Comparison of ENCODE assay signal across 8 cellular contexts in the genomic region with DNA sequence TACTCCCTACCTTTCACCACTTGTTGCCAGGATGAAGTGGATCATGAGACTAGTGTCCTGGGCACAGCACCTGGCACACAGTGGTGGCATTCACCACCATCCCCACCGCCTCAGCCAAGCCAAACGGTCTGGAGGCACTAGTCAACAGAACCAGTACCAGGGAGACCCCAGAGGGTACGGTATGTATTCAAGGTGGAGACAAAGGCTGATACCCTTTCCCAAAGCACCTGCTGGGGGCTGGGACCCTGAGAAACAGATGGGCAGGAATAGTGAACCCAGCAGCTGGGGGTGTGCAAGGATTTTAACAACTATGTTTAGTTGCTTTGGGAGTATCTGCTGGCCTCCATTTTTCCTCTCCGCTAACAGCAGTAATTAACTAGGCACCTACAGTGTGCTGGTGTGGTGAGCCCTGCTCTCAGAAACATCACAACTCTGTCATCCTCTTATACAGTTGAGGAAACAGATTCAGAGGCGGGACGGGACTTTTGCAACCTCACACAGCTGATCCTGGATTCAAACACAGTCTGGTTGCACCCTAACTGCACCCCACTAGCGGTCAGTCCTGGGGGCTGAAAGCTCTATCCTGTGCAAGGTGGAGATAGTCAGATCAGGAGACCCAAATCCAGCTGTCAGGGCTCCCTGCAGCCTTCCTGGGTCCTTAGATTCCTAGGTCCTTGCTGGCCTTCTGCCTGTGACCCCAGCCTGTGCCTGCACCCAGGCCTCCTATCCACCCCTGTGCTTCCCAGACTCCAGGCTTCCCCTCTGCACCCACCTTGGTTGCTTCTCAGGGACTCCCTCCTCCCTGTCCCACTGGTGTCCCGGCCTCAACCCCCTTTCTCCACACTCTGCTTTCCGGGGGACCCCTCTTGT. TPM values are rescaled to one million over a fixed set of nuclear protein-coding genes. Genes with fewer than 3 reads are reported as not detected.
DNase-seq lines count a peak whose midpoint lies in the region; ATAC-seq, FAIRE-seq and TF ChIP-seq lines count a peak whose summit lies in the region.

No MANE protein-coding gene starts in this region.

- BruUV-seq in K562 (replicated peaks; lab: Mats Ljungman, UMichigan) = TSS peak; percentile 49

- no peaks in the 10 kb centered on the region for H3K36me3 Mint-ChIP-seq in mesothelial cell of epicardium

- intact Hi-C loops in cardiac septum (cut with DNase I) = no loop called here
- intact Hi-C loops in K562 (cut with micrococcal nuclease) = loop anchor here (5.0 kb wide), 1 partner anchor 40 kb away; the partner anchor contains the start of gene CDK5RAP1
- intact Hi-C loops in aorta (cut with DNase I) = loop anchor here (2.0 to 10.0 kb wide), 4 partner anchors 24 to 292 kb away; partner anchors contain the start of gene ZNF341 (in 1 of the 2)

- H3K9me1 ChIP-seq in K562 (ENCODE audit: control insufficient read depth, insufficient read depth, low read length) = no peaks in the 10 kb centered on the region

- peak; percentile 68 for FAIRE-seq in K562 (lab: Jason Lieb, UNC)

- TF ChIP-seq POLR2A in K562 (conservative IDR thresholded peaks at IDR 0.05) = no peak

- WGBS in K562 (ENCODE audit: insufficient coverage, low coverage, missing lambda C conversion rate) = 32% methylated on average over 9 of the region's 9 CpGs
- WGBS in aorta, 2 donors = 44 to 49% methylated on average over 9 of the region's 9 CpGs

- POLR2A ChIA-PET in K562 (lab: Yijun Ruan, JAX) = interaction anchor here (0.6 to 2.2 kb wide), 6 partner anchors 10 to 211 kb away, joined by 3 to 7 read pairs (median 4); no protein-coding TSS in a partner anchor

- peak overlapping the region; percentile 64 for H3K4me3 Mint-ChIP-seq in mesothelial cell of epicardium

- H3K27me3 Mint-ChIP-seq in mesothelial cell of epicardium (ENCODE audit: low read depth) = no peaks in the 10 kb centered on the region

- H3K36me3 ChIP-seq in cardiac muscle cell (peaks cover 13% of the 10 kb centered on the region), K562 (ENCODE audit: control insufficient read depth, insufficient read depth, low read length) (peaks cover 15% of the 10 kb centered on the region; the same call in 2 of the 3 replicates), aorta (ENCODE audit: control insufficient read depth in 1 of 2, insufficient read depth in 2 of 2, low read length in 1 of 2) (no peaks in the 10 kb centered on the region)

- H2AFZ ChIP-seq in K562 (ENCODE audit: low read depth, low read length) = peak overlapping the region; percentile 70

- H3K4me1 ChIP-seq in cardiac muscle cell (ENCODE audit: low read depth) (peaks cover 51% of the 10 kb centered on the region), K562 (replicated peaks in 1 of 2; ENCODE audit: control insufficient read depth in 2 of 2, insufficient read depth in 2 of 2, low read length in 2 of 2) (peaks cover 38 to 43% of the 10 kb centered on the region in 2 experiments; a peak in 4 of 5 replicates), aorta (ENCODE audit: control insufficient read depth in 1 of 2, insufficient read depth in 2 of 2, low read length in 2 of 2) (peaks cover 0 to 2% of the 10 kb centered on the region in 2 donors)

- H3K27me3 ChIP-seq in cardiac muscle cell (no peaks in the 10 kb centered on the region), K562 (ENCODE audit: control insufficient read depth in 2 of 2, insufficient read depth in 2 of 2, low read length in 2 of 2) (no peaks in the 10 kb centered on the region), aorta (ENCODE audit: control insufficient read depth in 1 of 2, insufficient read depth in 2 of 2, low read length in 1 of 2) (no peaks in the 10 kb centered on the region)

- no peak for TF ChIP-seq CTCF in cardiac muscle cell (IDR thresholded peaks at IDR 0.05; ENCODE audit: low read depth, low read length)
- TF ChIP-seq CTCF in K562 (IDR thresholded peaks at IDR 0.05 in 2 of 3, conservative IDR thresholded peaks at IDR 0.05 in 1 of 3; ENCODE audit: insufficient read depth in 2 of 3, low read depth in 1 of 3, low read length in 3 of 3) = no peak
- no peak for TF ChIP-seq CTCF in mesothelial cell of epicardium (IDR thresholded peaks at IDR 0.05; ENCODE audit: unreplicated experiment)

- no peak for TF ChIP-seq RAD21 in K562 (CRISPR knock-in tag; conservative IDR thresholded peaks at IDR 0.05 in 1 of 2, IDR thresholded peaks at IDR 0.05 in 1 of 2)

- peaks cover 23% of the 10 kb centered on the region; the same call in 2 of the 3 replicates for H3K79me2 ChIP-seq in K562 (ENCODE audit: control insufficient read depth, insufficient read depth, low read length)

- H3K9me3 ChIP-seq in cardiac muscle cell (ENCODE audit: low read depth) (no peaks in the 10 kb centered on the region), K562 (replicated peaks; ENCODE audit: control insufficient read depth, insufficient read depth, low read depth, low read length) (no peaks in the 10 kb centered on the region), aorta (ENCODE audit: control insufficient read depth, low read length) (no peaks in the 10 kb centered on the region)

- H3K4me2 ChIP-seq in K562 (ENCODE audit: insufficient read depth, low read length) = peak overlapping the region; percentile 81

- TF ChIP-seq EP300 in K562 (IDR thresholded peaks at IDR 0.05; ENCODE audit: low read length) = no peak

- H3K27ac Mint-ChIP-seq in mesothelial cell of epicardium = no peak overlapping the region

- H3K27ac ChIP-seq in cardiac muscle cell (peak overlapping the region; percentile 92), K562 (ENCODE audit: extremely low read depth, low read depth, low read length) (peak overlapping the region; percentile 76; the same call in 2 of the 3 replicates), aorta (ENCODE audit: low read depth in 1 of 2, low read length in 2 of 2) (peak overlapping the region in 1 of 2 donors; percentile 62)

- no peaks in the 10 kb centered on the region for H3K9me3 Mint-ChIP-seq in mesothelial cell of epicardium

- ATAC-seq in K562 (peak; percentile 1; the same call in 1 of the 3 replicates), aorta (ENCODE audit: low FRiP score) (no peak), GM19023 (IDR thresholded peaks at IDR 0.05; ENCODE audit: unreplicated experiment) (no peak)

- H3K4me1 Mint-ChIP-seq in mesothelial cell of epicardium = peaks cover 16% of the 10 kb centered on the region

- peak overlapping the region; percentile 52 to 94; a peak in 3 of 4 replicates for H3K9ac ChIP-seq in K562 (ENCODE audit: insufficient read depth in 1 of 2, low read depth in 2 of 2, low read length in 2 of 2)

- DNase-seq in cardiac muscle cell (ENCODE audit: low read depth in 1 of 2, low spot score in 1 of 2) = no peak
- DNase-seq in cardiac septum (ENCODE audit: low spot score) = no peak
- DNase-seq in K562 (ENCODE audit: extremely low read depth in 1 of 4, low spot score in 3 of 4) = peak in 3 of 4 experiments; percentile 16 to 51 (median 22)
- no peak for DNase-seq in mesothelial cell of epicardium (ENCODE audit: low spot score in 2 of 2, unreplicated experiment in 2 of 2)
- no peak for DNase-seq in aorta
- no peak for DNase-seq in pons (ENCODE audit: low spot score)
- no peak for DNase-seq in mesenteric fat pad (ENCODE audit: low spot score)

- in situ Hi-C loops in K562 (cut with MboI) = no loop called here

- CTCF ChIA-PET in K562 (lab: Yijun Ruan, JAX; ENCODE audit: low intra/inter-chr PET ratio) = no interaction called here

- H4K20me1 ChIP-seq in K562 (replicated peaks; ENCODE audit: control insufficient read depth, insufficient read depth, low read length) = no peaks in the 10 kb centered on the region

- H3K4me3 ChIP-seq in cardiac muscle cell = peak overlapping the region; percentile 68
- peak overlapping the region; percentile 78 for H3K4me3 ChIP-seq in K562
- peak overlapping the region; percentile 54 to 84 for H3K4me3 ChIP-seq in aorta (ENCODE audit: low read length in 2 of 2)

RNA-seq across cellular contexts. Expression of gene SNTA1, which starts 1.2 kb away (rescaled TPM):
- 408 and 409 TPM in 2 replicates for total RNA-seq in cardiac muscle cell
- polyA plus RNA-seq in cardiac muscle cell = 329 and 393 TPM in 2 replicates
- 167 TPM for total RNA-seq in cardiac septum
- total RNA-seq in K562 (2011; cell fraction: chromatin; rRNA removed; ENCODE audit: low replicate concordance) = 5.9 and 12.0 TPM in 2 replicates
- total RNA-seq in K562 (2011; cell fraction: nucleolus; rRNA removed) = 13.7 and 14.1 TPM in 2 replicates
- 10.3 and 11.0 TPM in 2 replicates for total RNA-seq in K562 (2011; cell fraction: nucleoplasm; rRNA removed)
- 40.8 and 50.9 TPM in 2 replicates for total RNA-seq in K562 (2014; rRNA removed)
- 9.1 and 9.8 TPM in 2 replicates for total RNA-seq in K562 (2014; rRNA removed; fragmentation: Illumina TruSeq; extraction: Trizol)
- 19.6 and 20.3 TPM in 2 replicates for total RNA-seq in K562 (2015; rRNA removed; fragmentation: Illumina TruSeq; extraction: Trizol)
- 35.3 and 35.4 TPM in 2 replicates for total RNA-seq in K562 (2021)
- polyA plus RNA-seq in K562 (2011; rRNA removed) = 20.2 and 22.1 TPM in 2 replicates
- 28.9 and 54.5 TPM in 2 replicates for polyA plus RNA-seq in K562 (2011; cell fraction: cytosol; rRNA removed)
- 13.7 and 18.7 TPM in 2 replicates for polyA plus RNA-seq in K562 (2011; cell fraction: nucleus; rRNA removed)
- polyA plus RNA-seq in K562 (2012) = 22.4 and 26.1 TPM in 2 replicates
- polyA plus RNA-seq in K562 (2014; fragmentation: Illumina TruSeq; extraction: Trizol) = 21.2 and 23.5 TPM in 2 replicates
- 1 to 10 TPM; 1.2 to 2.0 TPM for polyA plus RNA-seq in K562 (2014; fragmentation: Nextera tagmentation; extraction: Ambion mirVana)
- polyA plus RNA-seq in K562 (2014; rRNA removed) = 30.7 and 32.9 TPM in 2 replicates
- 8.0 and 13.9 TPM in 2 replicates for polyA minus RNA-seq in K562 (2011; rRNA and poly(A)+ RNA removed)
- polyA minus RNA-seq in K562 (2011; cell fraction: cytosol; rRNA and poly(A)+ RNA removed) = 15.7 and 15.9 TPM in 2 replicates
- 3.5 and 4.8 TPM in 2 replicates for polyA minus RNA-seq in K562 (2011; cell fraction: nucleus; rRNA and poly(A)+ RNA removed)
- total RNA-seq in mesothelial cell of epicardium = 11.9 to 13.4 TPM (median 13.3 TPM) in 3 replicates
- 10 to 100 TPM; 37.5 to 43.2 TPM for total RNA-seq in aorta
- polyA plus RNA-seq in aorta = 10 to 100 TPM; 46.3 to 61.4 TPM
- total RNA-seq in mesenteric fat pad = 22.1 TPM

RNA-seq across cellular contexts. Expression of gene CDK5RAP1, which starts 41.1 kb away (rescaled TPM):
- total RNA-seq in cardiac muscle cell = 24.1 and 37.9 TPM in 2 replicates
- polyA plus RNA-seq in cardiac muscle cell = 47.8 and 52.3 TPM in 2 replicates
- 21.3 TPM for total RNA-seq in cardiac septum
- 73.0 and 79.2 TPM in 2 replicates for total RNA-seq in K562 (2011; cell fraction: chromatin; rRNA removed; ENCODE audit: low replicate concordance)
- total RNA-seq in K562 (2011; cell fraction: nucleolus; rRNA removed) = 48.6 and 56.5 TPM in 2 replicates
- 61.2 and 70.1 TPM in 2 replicates for total RNA-seq in K562 (2011; cell fraction: nucleoplasm; rRNA removed)
- total RNA-seq in K562 (2014; rRNA removed) = 41.6 and 48.0 TPM in 2 replicates
- total RNA-seq in K562 (2014; rRNA removed; fragmentation: Illumina TruSeq; extraction: Trizol) = 62.9 and 66.0 TPM in 2 replicates
- 53.9 and 58.3 TPM in 2 replicates for total RNA-seq in K562 (2015; rRNA removed; fragmentation: Illumina TruSeq; extraction: Trizol)
- total RNA-seq in K562 (2021) = 51.6 and 53.5 TPM in 2 replicates
- polyA plus RNA-seq in K562 (2011; rRNA removed) = 51.9 and 54.5 TPM in 2 replicates
- 49.2 and 58.8 TPM in 2 replicates for polyA plus RNA-seq in K562 (2011; cell fraction: cytosol; rRNA removed)
- 94.2 and 97.9 TPM in 2 replicates for polyA plus RNA-seq in K562 (2011; cell fraction: nucleus; rRNA removed)
- 32.9 and 55.8 TPM in 2 replicates for polyA plus RNA-seq in K562 (2012)
- 67.1 and 69.4 TPM in 2 replicates for polyA plus RNA-seq in K562 (2014; fragmentation: Illumina TruSeq; extraction: Trizol)
- polyA plus RNA-seq in K562 (2014; fragmentation: Nextera tagmentation; extraction: Ambion mirVana) = 100 to 1,000 TPM; 116 to 127 TPM
- polyA plus RNA-seq in K562 (2014; rRNA removed) = 46.4 and 50.5 TPM in 2 replicates
- polyA minus RNA-seq in K562 (2011; rRNA and poly(A)+ RNA removed) = 60.7 and 69.9 TPM in 2 replicates
- 30.3 and 38.7 TPM in 2 replicates for polyA minus RNA-seq in K562 (2011; cell fraction: cytosol; rRNA and poly(A)+ RNA removed)
- polyA minus RNA-seq in K562 (2011; cell fraction: nucleus; rRNA and poly(A)+ RNA removed) = 21.1 and 30.4 TPM in 2 replicates
- total RNA-seq in mesothelial cell of epicardium = 38.7 to 41.0 TPM (median 39.8 TPM) in 3 replicates
- 10 to 100 TPM; 23.4 to 23.9 TPM for total RNA-seq in aorta
- polyA plus RNA-seq in aorta = 10 to 100 TPM; 16.8 to 65.7 TPM
- 25.9 TPM for total RNA-seq in mesenteric fat pad

RNA-seq across cellular contexts. Expression of gene CBFA2T2, which starts 47.5 kb away (rescaled TPM):
- total RNA-seq in cardiac muscle cell (28.1 and 53.1 TPM in 2 replicates), cardiac septum (11.2 TPM), K562 (2014; rRNA removed) (2.9 and 4.4 TPM in 2 replicates), K562 (2014; rRNA removed; fragmentation: Illumina TruSeq; extraction: Trizol) (3.2 and 5.2 TPM in 2 replicates), K562 (2015; rRNA removed; fragmentation: Illumina TruSeq; extraction: Trizol) (5.8 and 6.8 TPM in 2 replicates), K562 (2021) (8.6 and 9.7 TPM in 2 replicates), mesothelial cell of epicardium (39.7 to 47.2 TPM (median 46.1 TPM) in 3 replicates), aorta (10 to 100 TPM; 15.7 to 20.2 TPM), mesenteric fat pad (10.5 TPM)
- polyA plus RNA-seq in cardiac muscle cell (36.7 and 57.0 TPM in 2 replicates), K562 (2011; rRNA removed) (9.6 and 15.6 TPM in 2 replicates), K562 (2014; fragmentation: Illumina TruSeq; extraction: Trizol) (7.3 and 8.2 TPM in 2 replicates), K562 (2014; fragmentation: Nextera tagmentation; extraction: Ambion mirVana) (under 1 TPM; 0.27 to 0.41 TPM), K562 (2014; rRNA removed) (7.8 and 8.8 TPM in 2 replicates), aorta (1 to 10 TPM; 2.1 to 8.2 TPM)
- 24.3 and 29.1 TPM in 2 replicates for total RNA-seq in K562 (2011; cell fraction: chromatin; rRNA removed; ENCODE audit: low replicate concordance)
- total RNA-seq in K562 (2011; cell fraction: nucleolus; rRNA removed) = 10.5 and 11.7 TPM in 2 replicates
- total RNA-seq in K562 (2011; cell fraction: nucleoplasm; rRNA removed) = 19.6 and 24.3 TPM in 2 replicates
- polyA plus RNA-seq in K562 (2011; cell fraction: cytosol; rRNA removed) = 10.8 and 12.4 TPM in 2 replicates
- polyA plus RNA-seq in K562 (2011; cell fraction: nucleus; rRNA removed) = 29.5 and 31.2 TPM in 2 replicates
- polyA plus RNA-seq in K562 (2012) = 7.4 and 9.3 TPM in 2 replicates
- 10.6 and 12.2 TPM in 2 replicates for polyA minus RNA-seq in K562 (2011; rRNA and poly(A)+ RNA removed)
- polyA minus RNA-seq in K562 (2011; cell fraction: cytosol; rRNA and poly(A)+ RNA removed) = 7.3 and 11.4 TPM in 2 replicates
- polyA minus RNA-seq in K562 (2011; cell fraction: nucleus; rRNA and poly(A)+ RNA removed) = 3.8 and 7.2 TPM in 2 replicates

Comparison
In these comparisons a context has a peak if more than half of its experiments do, and no peak if none do; other contexts are left out.
1. DNase-seq: peak in K562 (3 of 4); none in cardiac muscle cell (0 of 2), cardiac septum (single experiment), mesothelial cell of epicardium (0 of 2), aorta (0 of 2), pons (single experiment) and mesenteric fat pad (single experiment).
2. Peak in every context shown above with its lines, with median percentiles within 50 percentile points of each other: H3K4me3 ChIP-seq.